ENCODE assay signal across 17 cellular contexts in the genomic region with DNA sequence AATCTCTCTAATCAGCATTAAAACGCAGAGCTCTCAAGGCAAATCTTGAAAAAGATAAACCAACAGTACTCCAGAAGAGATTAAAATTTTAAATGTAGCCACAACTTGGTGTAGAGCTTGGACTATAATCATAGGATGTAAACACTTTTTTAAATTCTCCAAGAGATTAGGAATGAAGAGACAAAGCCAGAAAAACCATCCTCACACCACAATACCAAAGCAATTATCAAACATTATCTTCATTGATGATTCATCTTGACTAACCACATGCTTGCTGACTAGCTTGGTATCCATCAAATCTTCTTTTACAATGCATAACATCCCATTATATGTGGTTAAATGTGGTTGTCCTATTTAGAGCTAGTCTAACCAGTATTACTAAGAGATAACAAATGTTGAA.
A peak's percentile ranks its signal among the peaks of the same experiment; 100 is the strongest.
DNase-seq lines count a peak whose midpoint lies in the region; ATAC-seq and TF ChIP-seq lines count a peak whose summit lies in the region.
"Had no signal": no experiment of that assay in that cellular context is flagged by ENCODE, and none has a peak within 500 bp of the region (broad histone marks: within the 10 kb centered on the region; RNA-seq: fewer than 3 reads in every experiment).

No MANE protein-coding gene starts in this region.

- WGBS in mesenchymal stem cell, result no CpG with 5 or more reads among the region's 1 CpG

- H3K4me2 ChIP-seq in mesenchymal stem cell (ENCODE audit: low read length, poor library complexity, severe bottlenecking), result no peak overlapping the region
- H3K4me2 ChIP-seq: BLaER1 treated with 17β-estradiol and CSF1 and Interleukin-3, amounts not matched to agents 10 nM and 100 nM had no signal

- H4K8ac ChIP-seq in mesenchymal stem cell (ENCODE audit: low read length), result no peak overlapping the region

- ATAC-seq in Right ventricle myocardium superior (ENCODE audit: poor library complexity), result no peak
- ATAC-seq in HG02763 (IDR thresholded peaks at IDR 0.05; ENCODE audit: unreplicated experiment), result no peak
- ATAC-seq: gastroesophageal sphincter had no signal

- no peak overlapping the region for H3K23ac ChIP-seq in mesenchymal stem cell (ENCODE audit: low read length in 2 of 2)

- no peak overlapping the region for H4K91ac ChIP-seq in mesenchymal stem cell (ENCODE audit: low read length)

- no peaks in the 10 kb centered on the region for H3K4me1 ChIP-seq in mesenchymal stem cell (ENCODE audit: control insufficient read depth, insufficient read depth, low read depth, low read length)
- H3K4me1 ChIP-seq: BLaER1 treated with 17β-estradiol and CSF1 and Interleukin-3, amounts not matched to agents 10 nM and 100 nM had no signal

- H3K27me3 ChIP-seq in mesenchymal stem cell (ENCODE audit: control insufficient read depth in 1 of 2, insufficient read depth in 1 of 2, low read length in 2 of 2), result no peaks in the 10 kb centered on the region
- H3K27me3 ChIP-seq: BLaER1 treated with 17β-estradiol and CSF1 and Interleukin-3, amounts not matched to agents 10 nM and 100 nM; gastroesophageal sphincter had no signal

- no peak overlapping the region for H2BK15ac ChIP-seq in mesenchymal stem cell (ENCODE audit: low read depth, poor library complexity, severe bottlenecking)

- no peak overlapping the region for H3K9ac ChIP-seq in mesenchymal stem cell (ENCODE audit: low read length)
- H3K9ac ChIP-seq: BLaER1 treated with 17β-estradiol and CSF1 and Interleukin-3, amounts not matched to agents 10 nM and 100 nM had no signal

- no peak overlapping the region for H3K18ac ChIP-seq in mesenchymal stem cell (ENCODE audit: low read depth in 1 of 2, low read length in 2 of 2)

- H3K4me3 ChIP-seq in choroid plexus epithelial cell (ENCODE audit: low read depth, low read length) (no peak overlapping the region), mesenchymal stem cell (ENCODE audit: insufficient read depth in 1 of 2, low read depth in 1 of 2, low read length in 2 of 2) (no peak overlapping the region)
- H3K4me3 ChIP-seq: BLaER1 treated with 17β-estradiol and CSF1 and Interleukin-3, amounts not matched to agents 10 nM and 100 nM; gastroesophageal sphincter; thoracic aorta had no signal

- H2AFZ ChIP-seq in mesenchymal stem cell (ENCODE audit: low read depth, low read length), result no peak overlapping the region

- H2AK5ac ChIP-seq in mesenchymal stem cell (ENCODE audit: low read length, severe bottlenecking), result no peak overlapping the region

- H2BK5ac ChIP-seq in mesenchymal stem cell (ENCODE audit: low read depth, low read length, poor library complexity, severe bottlenecking), result no peak overlapping the region

- H3K79me1 ChIP-seq in mesenchymal stem cell (replicated peaks; ENCODE audit: low read length, poor library complexity, severe bottlenecking), result no peaks in the 10 kb centered on the region

- DNase-seq in AG09319 (ENCODE audit: extremely low read depth, low read depth), result peak; percentile 56
- peak; percentile 88 for DNase-seq in LHCN-M2 (ENCODE audit: low read depth)
- DNase-seq in choroid plexus epithelial cell (ENCODE audit: low read depth), result peak; percentile 47
- peak; percentile 86 for DNase-seq in mesenchymal stem cell
- DNase-seq in Right ventricle myocardium superior, result no peak
- DNase-seq in HT-29 (ENCODE audit: low spot score), result no peak
- no peak for DNase-seq in NCI-H1105 treated with DMSO at 0.1 percent for 48 hours (lab: John Stamatoyannopoulos, UW)
- DNase-seq: activated CD4-positive, alpha-beta T cell treated with anti-CD3 and anti-CD28 coated beads, Interleukin-2, amount 50 U/mL, for 1 hour; amygdala; islet precursor cell; Karpas-422; NCI-H1930; NCI-H526 treated with DMSO at 0.1 percent for 48 hours had no signal

- H3K9me3 ChIP-seq in mesenchymal stem cell (ENCODE audit: control insufficient read depth, low read length), result no peaks in the 10 kb centered on the region
- H3K9me3 ChIP-seq: BLaER1 treated with 17β-estradiol and CSF1 and Interleukin-3, amounts not matched to agents 10 nM and 100 nM; gastroesophageal sphincter; thoracic aorta had no signal

- no peak overlapping the region for H2BK120ac ChIP-seq in mesenchymal stem cell (ENCODE audit: low read depth, low read length)

- no peak overlapping the region for H3K4ac ChIP-seq in mesenchymal stem cell (ENCODE audit: low read depth in 1 of 2, low read length in 2 of 2)

- TF ChIP-seq CTCF in AG09319 (IDR thresholded peaks at IDR 0.05; ENCODE audit: low read depth, low read length), result no peak
- no peak for TF ChIP-seq CTCF in choroid plexus epithelial cell (conservative IDR thresholded peaks at IDR 0.05; ENCODE audit: low read depth, low read length)

- intact Hi-C loops in Right ventricle myocardium superior (cut with DNase I), result no loop called here

- no peak overlapping the region for H2BK12ac ChIP-seq in mesenchymal stem cell (ENCODE audit: low read length in 2 of 2)

- H3K14ac ChIP-seq in mesenchymal stem cell (ENCODE audit: low read length in 2 of 2), result no peak overlapping the region

- H3K36me3 ChIP-seq in mesenchymal stem cell (ENCODE audit: control insufficient read depth in 1 of 2, insufficient read depth in 2 of 2, low read depth in 1 of 2, low read length in 2 of 2), result no peaks in the 10 kb centered on the region
- H3K36me3 ChIP-seq: BLaER1 treated with 17β-estradiol and CSF1 and Interleukin-3, amounts not matched to agents 10 nM and 100 nM; gastroesophageal sphincter; thoracic aorta had no signal

- H3K27ac ChIP-seq in mesenchymal stem cell (ENCODE audit: low read length, poor library complexity, severe bottlenecking), result no peak overlapping the region
- H3K27ac ChIP-seq: BLaER1 treated with 17β-estradiol and CSF1 and Interleukin-3, amounts not matched to agents 10 nM and 100 nM; gastroesophageal sphincter; thoracic aorta had no signal

Comparison
In these comparisons a context has a peak if more than half of its experiments do, and no peak if none do; other contexts are left out.
1. DNase-seq: peak in AG09319 (single experiment), LHCN-M2 (single experiment), choroid plexus epithelial cell (single experiment) and mesenchymal stem cell (single experiment); none in Right ventricle myocardium superior (single experiment), HT-29 (single experiment) and NCI-H1105 treated with DMSO at 0.1 percent for 48 hours (single experiment).